1 cellular context compared by ENCODE assay signal in genomic region chr6:135497412-135498177, GRCh38.
TF ChIP-seq lines count a peak whose summit lies in the region.

Gene AHI1, minus strand, starts transcription at chr6:135497740. Its CDS starts 5,503 bp downstream, at chr6:135492237.

TF ChIP-seq in K562, 482 proteins besides CTCF, POLR2A, EP300 and RAD21 (continued from another document and continues in another):
- TF ChIP-seq CREB1 (IDR thresholded peaks at IDR 0.05) (peak; percentile 95), CREB1 (CRISPR knock-in tag; IDR thresholded peaks at IDR 0.05) (peak; percentile 97), TAL1 (IDR thresholded peaks at IDR 0.05) (no peak), MXI1 (IDR thresholded peaks at IDR 0.05; ENCODE audit: low read depth, low read length) (peak; percentile 97), FOXK2 (conservative IDR thresholded peaks at IDR 0.05 in 1 of 2, IDR thresholded peaks at IDR 0.05 in 1 of 2; ENCODE audit: low read depth in 2 of 2) (no peak; a peak in 1 of 4 replicates), MLLT1 (IDR thresholded peaks at IDR 0.05) (peak in 1 of 2 experiments; percentile 78; a peak in 2 of 4 replicates), GABPA (tag; conservative IDR thresholded peaks at IDR 0.05; ENCODE audit: low read depth) (peak; percentile 73), POLR2AphosphoS5 (IDR thresholded peaks at IDR 0.05; ENCODE audit: control insufficient read depth, insufficient read depth, low read depth, low read length) (peak; percentile 79), ZBTB8A (IDR thresholded peaks at IDR 0.05; ENCODE audit: partially characterized antibody) (no peak), PREB (CRISPR knock-in tag; IDR thresholded peaks at IDR 0.05) (no peak), SAFB (IDR thresholded peaks at IDR 0.05; ENCODE audit: borderline replicate concordance, low read depth, low read length) (peak; percentile 90), CHCHD3 (CRISPR knock-in tag; IDR thresholded peaks at IDR 0.05) (peak; percentile 79; the same call in 1 of the 2 replicates), THRAP3 (IDR thresholded peaks at IDR 0.05; ENCODE audit: borderline replicate concordance) (no peak), BACH1 (tag; IDR thresholded peaks at IDR 0.05) (no peak), PHB (CRISPR knock-in tag; IDR thresholded peaks at IDR 0.05) (no peak), CSDE1 (IDR thresholded peaks at IDR 0.05) (peak in 1 of 2 experiments; percentile 96; a peak in 2 of 4 replicates), POLR3A (IDR thresholded peaks at IDR 0.05; ENCODE audit: borderline replicate concordance, extremely low read depth, insufficient read depth, insufficient read length) (no peak), CHD4 (IDR thresholded peaks at IDR 0.05; ENCODE audit: insufficient read depth, insufficient replicate concordance, low read depth, low read length, poor library complexity, severe bottlenecking) (no peak), ZNF146 (CRISPR knock-in tag; IDR thresholded peaks at IDR 0.05; ENCODE audit: unreplicated experiment) (no peak), ZNF507 (tag; conservative IDR thresholded peaks at IDR 0.05) (no peak), ZZZ3 (IDR thresholded peaks at IDR 0.05) (no peak), RBBP5 (IDR thresholded peaks at IDR 0.05; ENCODE audit: borderline replicate concordance, insufficient read depth, low read length, poor library complexity, severe bottlenecking) (peak; percentile 98), BMI1 (IDR thresholded peaks at IDR 0.05; ENCODE audit: low read length) (peak; percentile 95), SMARCA5 (IDR thresholded peaks at IDR 0.05) (no peak), ZNF512 (tag; IDR thresholded peaks at IDR 0.05) (no peak), MECOM (CRISPR knock-in tag; IDR thresholded peaks at IDR 0.05) (no peak), TARDBP (IDR thresholded peaks at IDR 0.05) (peak; percentile 89; the same call in 1 of the 2 replicates), ZNF740 (CRISPR knock-in tag; IDR thresholded peaks at IDR 0.05) (peak; percentile 73), ZNF740 (tag; IDR thresholded peaks at IDR 0.05) (peak in 1 of 2 experiments; percentile 15; a peak in 1 of 4 replicates), HDGF (IDR thresholded peaks at IDR 0.05) (no peak), RBM17 (IDR thresholded peaks at IDR 0.05; ENCODE audit: borderline replicate concordance, low read depth, low read length) (no peak), NFYB (IDR thresholded peaks at IDR 0.05; ENCODE audit: extremely low read depth, insufficient read length) (no peak), HOMEZ (CRISPR knock-in tag; IDR thresholded peaks at IDR 0.05) (no peak), POLR3G (IDR thresholded peaks at IDR 0.05; ENCODE audit: extremely low read depth, insufficient read length, insufficient replicate concordance) (no peak), ZKSCAN8 (CRISPR knock-in tag; IDR thresholded peaks at IDR 0.05) (no peak), HMG20B (CRISPR knock-in tag; IDR thresholded peaks at IDR 0.05) (peak; percentile 83; the same call in 1 of the 2 replicates), RBM22 (IDR thresholded peaks at IDR 0.05; ENCODE audit: low read depth, low read length, poor library complexity, severe bottlenecking) (peak; percentile 99), ZNF696 (CRISPR knock-in tag; conservative IDR thresholded peaks at IDR 0.05) (no peak), TRIM25 (IDR thresholded peaks at IDR 0.05; ENCODE audit: borderline replicate concordance) (no peak), RUNX1 (IDR thresholded peaks at IDR 0.05; ENCODE audit: low read depth) (peak; percentile 57; the same call in 1 of the 2 replicates), WHSC1 (IDR thresholded peaks at IDR 0.05; ENCODE audit: low read length) (no peak), SETDB1 (IDR thresholded peaks at IDR 0.05; ENCODE audit: low read length) (peak; percentile 95), ZNF217 (CRISPR knock-in tag; IDR thresholded peaks at IDR 0.05) (no peak), ZNF561 (CRISPR knock-in tag; conservative IDR thresholded peaks at IDR 0.05) (no peak), ZNF830 (CRISPR knock-in tag; IDR thresholded peaks at IDR 0.05) (peak; percentile 77; the same call in 1 of the 2 replicates), LARP7 (IDR thresholded peaks at IDR 0.05) (no peak), ZNF316 (IDR thresholded peaks at IDR 0.05) (peak; percentile 88), MBD1 (CRISPR knock-in tag; IDR thresholded peaks at IDR 0.05) (no peak), SMC3 (conservative IDR thresholded peaks at IDR 0.05; ENCODE audit: insufficient read depth, low read depth, low read length) (0 out of 2 replicates have a peak, but pooled peaks have one; percentile 2), NFRKB (IDR thresholded peaks at IDR 0.05; ENCODE audit: low read depth) (no peak), TSHZ1 (CRISPR knock-in tag; IDR thresholded peaks at IDR 0.05) (no peak), DDX20 (tag; IDR thresholded peaks at IDR 0.05; ENCODE audit: low read depth) (no peak), SAP30 (IDR thresholded peaks at IDR 0.05; ENCODE audit: borderline replicate concordance, insufficient read depth, low read depth, low read length, poor library complexity, severe bottlenecking) (peak; percentile 97), LCOR (CRISPR knock-in tag; IDR thresholded peaks at IDR 0.05) (peak; percentile 62; the same call in 1 of the 2 replicates)
